25 cellular contexts compared by ENCODE assay signal in genomic region chr2:8327371-8328100, GRCh38.
A peak's percentile ranks its signal among the peaks of the same experiment; 100 is the strongest.
DNase-seq lines count a peak whose midpoint lies in the region; ATAC-seq, FAIRE-seq and TF ChIP-seq lines count a peak whose summit lies in the region.
"Had no signal": no experiment of that assay in that cellular context is flagged by ENCODE, and none has a peak within 500 bp of the region (broad histone marks: within the 10 kb centered on the region; RNA-seq: fewer than 3 reads in every experiment).

No MANE protein-coding gene starts in this region.

- TF ChIP-seq EP300 in HepG2 (IDR thresholded peaks at IDR 0.05; ENCODE audit: low read depth in 2 of 2, low read length in 2 of 2) (no peak), HepG2 (CRISPR knock-in tag; IDR thresholded peaks at IDR 0.05; ENCODE audit: borderline replicate concordance) (no peak)

- 67% methylated on average over 4 of the region's 8 CpGs for WGBS in HepG2 (ENCODE audit: low lambda C conversion rate)

- TF ChIP-seq RAD21 in HepG2 (CRISPR knock-in tag; IDR thresholded peaks at IDR 0.05) = no peak

- POLR2A ChIA-PET in HepG2 (lab: Yijun Ruan, JAX) = no interaction called here

- no peaks in the 10 kb centered on the region for H4K20me1 ChIP-seq in HepG2 (ENCODE audit: insufficient read depth, low read length)

- H3K27me3 ChIP-seq in HepG2 (ENCODE audit: control insufficient read depth in 1 of 2, insufficient read depth in 2 of 2, low read length in 2 of 2) = peaks cover 2 to 23% of the 10 kb centered on the region in 2 experiments; a peak in 3 of 5 replicates
- H3K27me3 ChIP-seq in upper lobe of right lung = no peaks in the 10 kb centered on the region

- H3K4me2 ChIP-seq in HepG2 (ENCODE audit: low read depth, low read length) = no peak overlapping the region

- no peak overlapping the region for H3K27ac Mint-ChIP-seq in activated naive CD8-positive, alpha-beta T cell treated with anti-CD3 and anti-CD28 coated beads, Interleukin-2, amount 50 U/mL, for 24 hours
- no peak overlapping the region for H3K27ac Mint-ChIP-seq in activated naive CD8-positive, alpha-beta T cell treated with anti-CD3 and anti-CD28 coated beads for 36 hours
- H3K27ac Mint-ChIP-seq in activated T-helper 17 cell treated with anti-CD3 and anti-CD28 coated beads, Interleukin-2, amount 50 U/mL, for 72 hours = peak overlapping the region; percentile 66
- H3K27ac Mint-ChIP-seq in stimulated activated memory B cell treated with anti-CD40 and anti-IgM and Interleukin-4, amounts not matched to agents 10 μg/mL and 1 μg/mL and 100 μg/mL, for 72 hours = no peak overlapping the region
- H3K27ac Mint-ChIP-seq: H9 had no signal

- no peak overlapping the region for H3K27ac ChIP-seq in HepG2 (ENCODE audit: extremely low read length, insufficient read depth, low read length)
- H3K27ac ChIP-seq in upper lobe of right lung = no peak overlapping the region
- H3K27ac ChIP-seq: GM23248, HL-60 had no signal

- no peak for TF ChIP-seq CTCF in HepG2 (CRISPR knock-in tag; IDR thresholded peaks at IDR 0.05)
- no peak for TF ChIP-seq CTCF in upper lobe of right lung (IDR thresholded peaks at IDR 0.05)

- H3K27me3 Mint-ChIP-seq in activated naive CD8-positive, alpha-beta T cell treated with anti-CD3 and anti-CD28 coated beads, Interleukin-2, amount 50 U/mL, for 24 hours = peaks cover 11% of the 10 kb centered on the region
- peaks cover 27% of the 10 kb centered on the region for H3K27me3 Mint-ChIP-seq in activated naive CD8-positive, alpha-beta T cell treated with anti-CD3 and anti-CD28 coated beads for 36 hours
- no peaks in the 10 kb centered on the region for H3K27me3 Mint-ChIP-seq in activated T-helper 17 cell treated with anti-CD3 and anti-CD28 coated beads, Interleukin-2, amount 50 U/mL, for 72 hours
- peaks cover 56% of the 10 kb centered on the region for H3K27me3 Mint-ChIP-seq in stimulated activated memory B cell treated with anti-CD40 and anti-IgM and Interleukin-4, amounts not matched to agents 10 μg/mL and 1 μg/mL and 100 μg/mL, for 72 hours
- H3K27me3 Mint-ChIP-seq: CD4-positive, alpha-beta memory T cell had no signal

- H3K4me1 Mint-ChIP-seq in activated naive CD8-positive, alpha-beta T cell treated with anti-CD3 and anti-CD28 coated beads, Interleukin-2, amount 50 U/mL, for 24 hours = peaks cover 18% of the 10 kb centered on the region
- H3K4me1 Mint-ChIP-seq in activated naive CD8-positive, alpha-beta T cell treated with anti-CD3 and anti-CD28 coated beads for 36 hours = peaks cover 15% of the 10 kb centered on the region
- H3K4me1 Mint-ChIP-seq in activated T-helper 17 cell treated with anti-CD3 and anti-CD28 coated beads, Interleukin-2, amount 50 U/mL, for 72 hours = peaks cover 19% of the 10 kb centered on the region
- H3K4me1 Mint-ChIP-seq in stimulated activated memory B cell treated with anti-CD40 and anti-IgM and Interleukin-4, amounts not matched to agents 10 μg/mL and 1 μg/mL and 100 μg/mL, for 72 hours = no peaks in the 10 kb centered on the region

- intact Hi-C loops in HepG2 (cut with micrococcal nuclease; ENCODE audit: unreplicated experiment) = no loop called here
- intact Hi-C loops in upper lobe of right lung (cut with DNase I) = no loop called here

- 0 out of 2 replicates have a peak, but pooled peaks cover 5% of the 10 kb centered on the region for H3K4me1 ChIP-seq in HepG2 (ENCODE audit: insufficient read depth, low read length)
- H3K4me1 ChIP-seq in upper lobe of right lung = no peaks in the 10 kb centered on the region
- H3K4me1 ChIP-seq: Caco-2 had no signal

- no peak for DNase-seq in activated naive CD8-positive, alpha-beta T cell treated with anti-CD3 and anti-CD28 coated beads, Interleukin-2, amount 50 U/mL, for 24 hours
- DNase-seq in activated naive CD8-positive, alpha-beta T cell treated with anti-CD3 and anti-CD28 coated beads for 36 hours = no peak
- DNase-seq in HepG2 (ENCODE audit: low spot score) = no peak
- DNase-seq in NCI-H345 treated with DMSO at 0.1 percent for 48 hours (lab: John Stamatoyannopoulos, UW; ENCODE audit: unreplicated experiment) = no peak
- no peak for DNase-seq in upper lobe of right lung
- DNase-seq: Caco-2; CD4-positive, alpha-beta memory T cell; DMS 273 treated with DMSO at 0.1 percent for 48 hours; DMS79 treated with DMSO at 0.1 percent for 48 hours; GM23248; H9; KBM-7; NCI-H1105 treated with DMSO at 0.1 percent for 48 hours; NCI-H2029 treated with DMSO at 0.1 percent for 48 hours; NCI-H2171; NCI-H345; NCI-H524 treated with DMSO at 0.1 percent for 48 hours; NCI-H82 had no signal

- no TSS peak for BruUV-seq in HepG2 (replicated peaks; lab: Mats Ljungman, UMichigan)

- H3K9me3 Mint-ChIP-seq in activated naive CD8-positive, alpha-beta T cell treated with anti-CD3 and anti-CD28 coated beads, Interleukin-2, amount 50 U/mL, for 24 hours = no peaks in the 10 kb centered on the region
- H3K9me3 Mint-ChIP-seq in activated naive CD8-positive, alpha-beta T cell treated with anti-CD3 and anti-CD28 coated beads for 36 hours = no peaks in the 10 kb centered on the region
- no peaks in the 10 kb centered on the region for H3K9me3 Mint-ChIP-seq in activated T-helper 17 cell treated with anti-CD3 and anti-CD28 coated beads, Interleukin-2, amount 50 U/mL, for 72 hours
- H3K9me3 Mint-ChIP-seq in stimulated activated memory B cell treated with anti-CD40 and anti-IgM and Interleukin-4, amounts not matched to agents 10 μg/mL and 1 μg/mL and 100 μg/mL, for 72 hours = no peaks in the 10 kb centered on the region
- H3K9me3 Mint-ChIP-seq: CD4-positive, alpha-beta memory T cell; H9 had no signal

- H3K36me3 Mint-ChIP-seq in activated naive CD8-positive, alpha-beta T cell treated with anti-CD3 and anti-CD28 coated beads, Interleukin-2, amount 50 U/mL, for 24 hours (ENCODE audit: low read depth) = no peaks in the 10 kb centered on the region
- H3K36me3 Mint-ChIP-seq in activated naive CD8-positive, alpha-beta T cell treated with anti-CD3 and anti-CD28 coated beads for 36 hours = no peaks in the 10 kb centered on the region
- no peaks in the 10 kb centered on the region for H3K36me3 Mint-ChIP-seq in activated T-helper 17 cell treated with anti-CD3 and anti-CD28 coated beads, Interleukin-2, amount 50 U/mL, for 72 hours (ENCODE audit: low read depth)
- no peaks in the 10 kb centered on the region for H3K36me3 Mint-ChIP-seq in stimulated activated memory B cell treated with anti-CD40 and anti-IgM and Interleukin-4, amounts not matched to agents 10 μg/mL and 1 μg/mL and 100 μg/mL, for 72 hours
- H3K36me3 Mint-ChIP-seq: CD4-positive, alpha-beta memory T cell had no signal

- no peak overlapping the region for H3K4me3 Mint-ChIP-seq in activated naive CD8-positive, alpha-beta T cell treated with anti-CD3 and anti-CD28 coated beads, Interleukin-2, amount 50 U/mL, for 24 hours
- no peak overlapping the region for H3K4me3 Mint-ChIP-seq in activated naive CD8-positive, alpha-beta T cell treated with anti-CD3 and anti-CD28 coated beads for 36 hours
- H3K4me3 Mint-ChIP-seq in activated T-helper 17 cell treated with anti-CD3 and anti-CD28 coated beads, Interleukin-2, amount 50 U/mL, for 72 hours = no peak overlapping the region
- no peak overlapping the region for H3K4me3 Mint-ChIP-seq in stimulated activated memory B cell treated with anti-CD40 and anti-IgM and Interleukin-4, amounts not matched to agents 10 μg/mL and 1 μg/mL and 100 μg/mL, for 72 hours
- H3K4me3 Mint-ChIP-seq: H9 had no signal

- H3K9me3 ChIP-seq in HepG2 (ENCODE audit: low read length) (no peaks in the 10 kb centered on the region), upper lobe of right lung (no peaks in the 10 kb centered on the region)
- H3K9me3 ChIP-seq: Caco-2 had no signal

- no peak overlapping the region for H3K9ac ChIP-seq in HepG2 (ENCODE audit: insufficient read depth, low read depth, low read length)
- H3K9ac ChIP-seq: GM23248 had no signal

- no peak overlapping the region for H2AFZ ChIP-seq in HepG2 (ENCODE audit: low read length)
- H2AFZ ChIP-seq: GM23248 had no signal

- CTCF ChIA-PET in HepG2 (lab: Yijun Ruan, JAX; ENCODE audit: low intra/inter-chr PET ratio, low total read pairs) = no interaction called here

- H3K79me2 ChIP-seq in HepG2 (ENCODE audit: insufficient read depth, low read length) = no peaks in the 10 kb centered on the region

- FAIRE-seq in HepG2 (lab: Jason Lieb, UNC) = no peak
- FAIRE-seq: A204.1, GM12878 had no signal

- in situ Hi-C loops in HepG2 (cut with HindIII; ENCODE audit: extremely low pct_ligation_motif_present, low pct_unique_long_range_greater_than_20kb) = no loop called here

- H3K36me3 ChIP-seq in HepG2 (replicated peaks in 1 of 2; ENCODE audit: control insufficient read depth in 1 of 2, insufficient read depth in 2 of 2, low read length in 2 of 2) = no peaks in the 10 kb centered on the region
- H3K36me3 ChIP-seq in upper lobe of right lung = no peaks in the 10 kb centered on the region

- no peak for TF ChIP-seq POLR2A in HepG2 (IDR thresholded peaks at IDR 0.05; ENCODE audit: insufficient read depth in 1 of 2, low read depth in 2 of 2, low read length in 2 of 2)

- no peak overlapping the region for H3K4me3 ChIP-seq in HepG2 (replicated peaks in 1 of 3; ENCODE audit: insufficient read depth in 1 of 3, low read depth in 2 of 3, low read length in 3 of 3)
- H3K4me3 ChIP-seq in upper lobe of right lung = no peak overlapping the region
- H3K4me3 ChIP-seq: GM12878, GM23248 had no signal

- ATAC-seq in activated naive CD8-positive, alpha-beta T cell treated with anti-CD3 and anti-CD28 coated beads, Interleukin-2, amount 50 U/mL, for 24 hours = peak; percentile 25
- ATAC-seq in activated T-helper 17 cell treated with anti-CD3 and anti-CD28 coated beads, Interleukin-2, amount 50 U/mL, for 72 hours (replicated peaks) = no peak
- ATAC-seq in HepG2 (peak; percentile 17; the same call in 2 of the 3 replicates), upper lobe of right lung (no peak)
- no peak for ATAC-seq in stimulated activated memory B cell treated with anti-CD40 and anti-IgM and Interleukin-4, amounts not matched to agents 10 μg/mL and 1 μg/mL and 100 μg/mL, for 72 hours
- ATAC-seq: Panc1, SK-N-SH treated with all-trans-retinoic acid at 6 μM for 48 hours had no signal

TF ChIP-seq in HepG2, 621 proteins besides CTCF, POLR2A, EP300 and RAD21 (continues in another document):
- TF ChIP-seq ZNF776 (CRISPR knock-in tag; IDR thresholded peaks at IDR 0.05) = no peak
- TF ChIP-seq XBP1 (CRISPR knock-in tag; IDR thresholded peaks at IDR 0.05) = no peak
- no peak for TF ChIP-seq HNRNPK (IDR thresholded peaks at IDR 0.05; ENCODE audit: low read depth, low read length, poor library complexity, severe bottlenecking)
- TF ChIP-seq ZNF678 (CRISPR knock-in tag; IDR thresholded peaks at IDR 0.05) = no peak
- no peak for TF ChIP-seq SRSF4 (IDR thresholded peaks at IDR 0.05; ENCODE audit: low read depth, low read length, poor library complexity, severe bottlenecking)

Comparison
In these comparisons a context has a peak if more than half of its experiments do, and no peak if none do; other contexts are left out.
1. ATAC-seq: peak in activated naive CD8-positive, alpha-beta T cell treated with anti-CD3 and anti-CD28 coated beads, Interleukin-2, amount 50 U/mL, for 24 hours (single experiment) and HepG2 (single experiment); none in activated T-helper 17 cell treated with anti-CD3 and anti-CD28 coated beads, Interleukin-2, amount 50 U/mL, for 72 hours (single experiment), upper lobe of right lung (single experiment) and stimulated activated memory B cell treated with anti-CD40 and anti-IgM and Interleukin-4, amounts not matched to agents 10 μg/mL and 1 μg/mL and 100 μg/mL, for 72 hours (single experiment).